ENCODE assay signal across 17 cellular contexts in the genomic region with DNA sequence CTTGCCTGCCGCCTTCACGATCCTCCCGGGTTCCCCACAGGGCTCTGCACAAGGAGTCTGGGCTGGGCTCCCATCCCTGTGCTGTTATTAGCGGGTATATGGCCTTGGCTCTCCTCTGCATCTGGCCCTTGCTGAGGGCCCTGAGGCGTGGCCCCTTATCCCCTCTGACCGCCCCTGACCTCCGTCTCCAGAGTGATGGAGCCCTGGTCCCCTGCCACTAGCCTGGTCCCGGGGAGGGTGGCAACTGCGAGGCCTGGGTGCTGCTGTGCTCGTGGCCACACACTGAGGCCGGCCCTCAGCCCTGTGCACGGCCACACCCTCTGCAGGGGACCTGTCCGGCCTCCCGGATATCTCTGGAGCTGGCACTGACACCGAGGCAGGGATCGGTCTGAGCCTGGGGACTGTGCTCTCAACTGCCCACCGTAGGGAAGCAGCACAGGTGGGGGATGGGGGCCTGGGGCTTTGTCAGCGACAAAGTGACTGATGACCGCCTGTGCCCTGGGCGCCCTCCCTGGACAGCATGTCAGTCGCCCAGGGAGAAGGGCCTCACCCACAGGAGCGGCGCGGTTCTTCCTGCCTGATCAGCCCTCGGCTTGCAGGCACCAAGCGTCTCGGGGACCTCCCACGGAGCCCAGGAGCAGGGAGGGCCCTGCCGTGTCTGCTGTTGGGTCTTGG.
DNase-seq lines count a peak whose midpoint lies in the region; ATAC-seq, FAIRE-seq and TF ChIP-seq lines count a peak whose summit lies in the region.
"Had no signal": no experiment of that assay in that cellular context is flagged by ENCODE, and none has a peak within 500 bp of the region (broad histone marks: within the 10 kb centered on the region; RNA-seq: fewer than 3 reads in every experiment).

No MANE protein-coding gene starts in this region.

- intact Hi-C loops in kidney (cut with DNase I) (no loop called here), posterior cingulate gyrus (cut with DNase I) (loop anchor here (1.0 to 2.0 kb wide), 2 partner anchors 21 to 28 kb away; no protein-coding TSS in a partner anchor)

- no peaks in the 10 kb centered on the region for H3K4me1 Mint-ChIP-seq in chondrocyte (ENCODE audit: low read depth)

- TF ChIP-seq CTCF in chondrocyte (IDR thresholded peaks at IDR 0.05) (no peak), kidney (IDR thresholded peaks at IDR 0.05; ENCODE audit: borderline replicate concordance, extremely low read depth, insufficient read depth) (no peak)

- no peaks in the 10 kb centered on the region for H3K27me3 Mint-ChIP-seq in chondrocyte (ENCODE audit: low read depth)
- H3K27me3 Mint-ChIP-seq: T-helper 17 cell had no signal

- H3K4me3 Mint-ChIP-seq in chondrocyte (ENCODE audit: unreplicated experiment) = no peak overlapping the region
- H3K4me3 Mint-ChIP-seq: T-helper 17 cell had no signal

- peaks cover 3% of the 10 kb centered on the region; the same call in 1 of the 2 replicates for H3K9me3 ChIP-seq in HUES6 (ENCODE audit: control insufficient read depth, insufficient read depth, low read depth, low read length)
- no peaks in the 10 kb centered on the region for H3K9me3 ChIP-seq in kidney (ENCODE audit: control insufficient read depth in 1 of 2, low read length in 2 of 2)
- no peaks in the 10 kb centered on the region for H3K9me3 ChIP-seq in MG63
- H3K9me3 ChIP-seq: esophagus muscularis mucosa had no signal

- peak; percentile 92 for DNase-seq in chondrocyte (ENCODE audit: low spot score)
- DNase-seq in kidney = peak; percentile 68
- DNase-seq in posterior cingulate gyrus = peak in 7 of 10 donors; percentile 14 to 91 (median 51)
- DNase-seq in MG63 = no peak
- DNase-seq in germinal center (ENCODE audit: low spot score) = no peak
- DNase-seq: activated CD4-positive, alpha-beta T cell treated with anti-CD3 and anti-CD28 coated beads for 1 hour; COR-L47; EL; NCI-H1417; stimulated activated CD4-positive, alpha-beta T cell treated with anti-CD3 and anti-CD28 coated beads, Interleukin-2, amount 100 ng/mL, for 24 hours had no signal

- peaks cover 13% of the 10 kb centered on the region for H3K36me3 Mint-ChIP-seq in chondrocyte (ENCODE audit: low read depth)

- H3K4me1 ChIP-seq in HUES6 (ENCODE audit: control insufficient read depth, insufficient read depth, low read length) (peaks cover 27% of the 10 kb centered on the region), kidney (ENCODE audit: control insufficient read depth in 1 of 2, insufficient read depth in 1 of 2, low read depth in 1 of 2, low read length in 2 of 2) (no peaks in the 10 kb centered on the region)

- H3K27ac Mint-ChIP-seq in chondrocyte (ENCODE audit: unreplicated experiment) = no peak overlapping the region
- H3K27ac Mint-ChIP-seq: T-helper 17 cell had no signal

- H3K36me3 ChIP-seq in HUES6 (ENCODE audit: control insufficient read depth, insufficient read depth, low read length) (no peaks in the 10 kb centered on the region), kidney (ENCODE audit: control insufficient read depth in 1 of 2, insufficient read depth in 2 of 2, low read length in 2 of 2) (peaks cover 7% of the 10 kb centered on the region in 2 donors), MG63 (no peaks in the 10 kb centered on the region)

- H3K27ac ChIP-seq in HUES6 (ENCODE audit: low read depth, low read length) (no peak overlapping the region), kidney (ENCODE audit: low read depth in 2 of 2, low read length in 2 of 2) (no peak overlapping the region)
- H3K27ac ChIP-seq: KMS-11 had no signal

- ATAC-seq in GM21360 (IDR thresholded peaks at IDR 0.05; ENCODE audit: unreplicated experiment) (no peak), HG03342 (IDR thresholded peaks at IDR 0.05; ENCODE audit: unreplicated experiment) (no peak)
- ATAC-seq: left colon, T-helper 17 cell had no signal

- no peaks in the 10 kb centered on the region for H3K27me3 ChIP-seq in HUES6 (ENCODE audit: control insufficient read depth, insufficient read depth, low read length)
- no peaks in the 10 kb centered on the region for H3K27me3 ChIP-seq in MG63
- H3K27me3 ChIP-seq: esophagus muscularis mucosa had no signal

- H3K9me3 Mint-ChIP-seq in chondrocyte (ENCODE audit: low read depth) = no peaks in the 10 kb centered on the region

- H3K4me3 ChIP-seq in HUES6 (ENCODE audit: low read depth, low read length) = peak overlapping the region; percentile 8; the same call in 1 of the 2 replicates
- no peak overlapping the region for H3K4me3 ChIP-seq in kidney (ENCODE audit: low read length in 2 of 2)
- no peak overlapping the region for H3K4me3 ChIP-seq in MG63
- H3K4me3 ChIP-seq: esophagus muscularis mucosa had no signal

- FAIRE-seq in kidney (lab: Jason Lieb, UNC) = no peak

- peak overlapping the region; percentile 25 for H3K9ac ChIP-seq in HUES6 (ENCODE audit: low read length)
- H3K9ac ChIP-seq in kidney (ENCODE audit: low read length in 2 of 2) = no peak overlapping the region
- H3K9ac ChIP-seq: KMS-11 had no signal

Comparison
In these comparisons a context has a peak if more than half of its experiments do, and no peak if none do; other contexts are left out.
1. DNase-seq: peak in chondrocyte (single experiment), kidney (single experiment) and posterior cingulate gyrus (7 of 10); none in MG63 (single experiment) and germinal center (single experiment).